ENCODE assay signal across 20 cellular contexts in genomic region chr7:135715673-135716072, GRCh38. TPM values are rescaled to one million over a fixed set of nuclear protein-coding genes. Genes with fewer than 3 reads are reported as not detected.
DNase-seq lines count a peak whose midpoint lies in the region; ATAC-seq and TF ChIP-seq lines count a peak whose summit lies in the region.
"Had no signal": no experiment of that assay in that cellular context is flagged by ENCODE, and none has a peak within 500 bp of the region (broad histone marks: within the 10 kb centered on the region; RNA-seq: fewer than 3 reads in every experiment).

No MANE protein-coding gene starts in this region.

- no peaks in the 10 kb centered on the region for H3K9me2 ChIP-seq in SK-N-SH

- H2BK120ac ChIP-seq in mesendoderm (ENCODE audit: low read depth, low read length), result no peak overlapping the region

- peak overlapping the region; percentile 50 for H2BK5ac ChIP-seq in mesendoderm (ENCODE audit: low read length)

- POLR2A ChIA-PET in SK-N-SH (lab: Yijun Ruan, JAX), result no interaction called here

- WGBS in SK-N-SH (ENCODE audit: low lambda C conversion rate), result 82% methylated on average over 1 of the region's 1 CpG
- WGBS in mesendoderm (ENCODE audit: extremely low coverage, insufficient coverage, low lambda C conversion rate), result no CpG with 5 or more reads among the region's 1 CpG
- 83% methylated on average over 1 of the region's 1 CpG for WGBS in right lobe of liver (ENCODE audit: insufficient coverage, low coverage, low lambda C conversion rate, missing lambda C conversion rate)
- 78 to 85% methylated on average over 1 of the region's 1 CpG for WGBS in tibial nerve, 2 donors

- TF ChIP-seq POLR2A in right lobe of liver (IDR thresholded peaks at IDR 0.05) (no peak), tibial nerve (IDR thresholded peaks at IDR 0.05) (no peak)

- no peak for TF ChIP-seq RAD21 in SK-N-SH (IDR thresholded peaks at IDR 0.05; ENCODE audit: low read length)

- peak overlapping the region; percentile 4 to 80; a peak in 3 of 4 replicates for H3K27ac ChIP-seq in SK-N-SH (ENCODE audit: low read depth in 2 of 2, low read length in 1 of 2)
- no peak overlapping the region for H3K27ac ChIP-seq in mesendoderm (ENCODE audit: low read depth, low read length)
- no peak overlapping the region for H3K27ac ChIP-seq in right lobe of liver
- no peak overlapping the region for H3K27ac ChIP-seq in tibial nerve
- H3K27ac ChIP-seq: 22Rv1, A549, C4-2B had no signal

- H3K4me1 ChIP-seq in SK-N-SH (ENCODE audit: control insufficient read depth in 1 of 2, insufficient read depth in 2 of 2, low read depth in 1 of 2, low read length in 1 of 2), result peaks cover 38 to 53% of the 10 kb centered on the region in 2 experiments
- peaks cover 20% of the 10 kb centered on the region for H3K4me1 ChIP-seq in mesendoderm (ENCODE audit: control insufficient read depth, low read depth, low read length)
- no peaks in the 10 kb centered on the region for H3K4me1 ChIP-seq in right lobe of liver
- H3K4me1 ChIP-seq in tibial nerve, result peaks cover 0 to 6% (median 0%) of the 10 kb centered on the region in 4 donors

- H3K79me2 ChIP-seq in SK-N-SH (ENCODE audit: insufficient read depth) (no peaks in the 10 kb centered on the region), mesendoderm (ENCODE audit: control insufficient read depth, insufficient read depth, low read length) (no peaks in the 10 kb centered on the region)

- H2AFZ ChIP-seq in SK-N-SH (ENCODE audit: low read depth), result no peak overlapping the region
- H2AFZ ChIP-seq: GM23338 had no signal

- H2AK5ac ChIP-seq in mesendoderm (ENCODE audit: low read length), result peak overlapping the region; percentile 45

- H3K56ac ChIP-seq in mesendoderm (ENCODE audit: low read length), result no peak overlapping the region

- no peak overlapping the region for H3K18ac ChIP-seq in mesendoderm (ENCODE audit: low read length)

- H3K4me3 ChIP-seq in SK-N-SH (ENCODE audit: low read depth in 2 of 2, low read length in 1 of 2) (no peak overlapping the region), mesendoderm (ENCODE audit: low read length) (no peak overlapping the region), right lobe of liver (no peak overlapping the region), tibial nerve (no peak overlapping the region)
- H3K4me3 ChIP-seq: A549, GM23338 had no signal

- H3K9ac ChIP-seq in SK-N-SH (no peak overlapping the region), mesendoderm (ENCODE audit: low read length) (no peak overlapping the region)

- ATAC-seq in SK-N-SH treated with all-trans-retinoic acid at 6 μM for 48 hours (no peak), right lobe of liver (no peak)
- ATAC-seq: GM23338, HepG2 had no signal

- DNase-seq in SK-N-SH (no peak), NCI-H69 (lab: John Stamatoyannopoulos, UW) (peak; percentile 28), mesendoderm (no peak), right lobe of liver (no peak), iPS-NIHi11 (ENCODE audit: low spot score) (no peak), tibial nerve (ENCODE audit: low spot score in 2 of 2) (no peak)
- DNase-seq: AML-193; Caco-2; CD4-positive, alpha-beta T cell; DMS79; GF-D8; H7; KG1 had no signal

- CTCF ChIA-PET in SK-N-SH (lab: Yijun Ruan, JAX), result interaction anchor here (11.2 kb wide), 1 partner anchor 42 kb away, joined by 153 read pairs; no protein-coding TSS in a partner anchor

- H3K4ac ChIP-seq in mesendoderm (ENCODE audit: low read depth, low read length), result peak overlapping the region; percentile 50

- no peaks in the 10 kb centered on the region for H3K79me1 ChIP-seq in mesendoderm (ENCODE audit: low read length)

- H3K27me3 ChIP-seq in SK-N-SH (ENCODE audit: insufficient read depth) (no peaks in the 10 kb centered on the region), mesendoderm (ENCODE audit: insufficient read depth, low read length, poor library complexity) (no peaks in the 10 kb centered on the region), right lobe of liver (no peaks in the 10 kb centered on the region), tibial nerve (peaks cover 0 to 4% of the 10 kb centered on the region in 2 donors)

- no peak overlapping the region for H2BK15ac ChIP-seq in mesendoderm (replicated peaks; ENCODE audit: low read depth)

- no peak overlapping the region for H4K5ac ChIP-seq in mesendoderm (ENCODE audit: low read length)

- H3K9me3 ChIP-seq in SK-N-SH (no peaks in the 10 kb centered on the region), right lobe of liver (no peaks in the 10 kb centered on the region), tibial nerve (no peaks in the 10 kb centered on the region)
- H3K9me3 ChIP-seq: A549, Caco-2 had no signal

- TF ChIP-seq CTCF in SK-N-SH (IDR thresholded peaks at IDR 0.05), result no peak
- TF ChIP-seq CTCF in right lobe of liver (IDR thresholded peaks at IDR 0.05), result no peak
- TF ChIP-seq CTCF in tibial nerve (IDR thresholded peaks at IDR 0.05), result no peak

- H4K20me1 ChIP-seq in SK-N-SH (ENCODE audit: insufficient read depth), result no peaks in the 10 kb centered on the region

- peak overlapping the region; percentile 80 for H3K23ac ChIP-seq in mesendoderm (ENCODE audit: low read length)

- H4K8ac ChIP-seq in mesendoderm (ENCODE audit: low read depth, low read length), result no peak overlapping the region

- intact Hi-C loops in right lobe of liver (cut with DNase I), result no loop called here

- peaks cover 36% of the 10 kb centered on the region for H3F3A ChIP-seq in SK-N-SH (replicated peaks; ENCODE audit: insufficient read depth)

- TF ChIP-seq EP300 in SK-N-SH (IDR thresholded peaks at IDR 0.05; ENCODE audit: borderline replicate concordance in 1 of 2, low read depth in 1 of 2, low read length in 1 of 2), result no peak
- TF ChIP-seq EP300 in tibial nerve (IDR thresholded peaks at IDR 0.05), result no peak

- no peak overlapping the region for H3K4me2 ChIP-seq in SK-N-SH
- H3K4me2 ChIP-seq in mesendoderm (ENCODE audit: low read length), result no peak overlapping the region
- H3K4me2 ChIP-seq: GM23338 had no signal

- H3K36me3 ChIP-seq in SK-N-SH (replicated peaks in 1 of 2; ENCODE audit: control insufficient read depth in 1 of 2, insufficient read depth in 2 of 2, low read length in 1 of 2), result no peaks in the 10 kb centered on the region
- H3K36me3 ChIP-seq in mesendoderm (ENCODE audit: control insufficient read depth, insufficient read depth, low read length), result no peaks in the 10 kb centered on the region
- H3K36me3 ChIP-seq in right lobe of liver, result no peaks in the 10 kb centered on the region
- no peaks in the 10 kb centered on the region for H3K36me3 ChIP-seq in tibial nerve

TF ChIP-seq in SK-N-SH, 30 proteins besides CTCF, POLR2A, EP300 and RAD21:
- no peak for TF ChIP-seq EZH2phosphoT487 (IDR thresholded peaks at IDR 0.05; ENCODE audit: borderline replicate concordance, low read depth)
- TF ChIP-seq TEAD4 (IDR thresholded peaks at IDR 0.05; ENCODE audit: borderline replicate concordance, insufficient read depth), result no peak
- no peak for TF ChIP-seq TAF1 (IDR thresholded peaks at IDR 0.05; ENCODE audit: borderline replicate concordance, low read depth, low read length)

TF ChIP-seq in SK-N-SH treated with all-trans-retinoic acid at 6 μM for 48 hours, 23 proteins besides CTCF, POLR2A, EP300 and RAD21 (continues in another document):
- TF ChIP-seq PATZ1 (CRISPR knock-in tag; IDR thresholded peaks at IDR 0.05; ENCODE audit: borderline replicate concordance) (no peak), ISL1 (CRISPR knock-in tag; IDR thresholded peaks at IDR 0.05) (no peak), OSR1 (CRISPR knock-in tag; IDR thresholded peaks at IDR 0.05) (no peak), CREB5 (CRISPR knock-in tag; IDR thresholded peaks at IDR 0.05; ENCODE audit: low read depth) (no peak)

RNA-seq across cellular contexts. Expression of gene SLC13A4, which starts 12.3 kb away (rescaled TPM):
- polyA plus RNA-seq in SK-N-SH (2012; rRNA removed), result 0.23 and 0.30 TPM in 2 replicates
- 0.12 and 0.28 TPM in 2 replicates for polyA plus RNA-seq in SK-N-SH (2012; cell fraction: cytosol; rRNA removed)
- polyA plus RNA-seq in SK-N-SH (2012; cell fraction: nucleus; rRNA removed), result 0.26 TPM in 2 replicates
- polyA plus RNA-seq in mesendoderm (2013, experiment 1 of 2), result 2.7 TPM
- 2.5 TPM for polyA plus RNA-seq in mesendoderm (2013, experiment 2 of 2)
- under 1 TPM in 4 of 6 experiments, not detected in 2; 0.09 to 0.25 (median 0.18) TPM for total RNA-seq in right lobe of liver
- total RNA-seq in tibial nerve, result not detected
- total RNA-seq: Caco-2; CD4-positive, alpha-beta T cell; Daoy; HepG2 had no signal
- polyA plus RNA-seq: A549 had no signal

RNA-seq across cellular contexts. Expression of gene FAM180A, which starts 32.9 kb away (rescaled TPM):
- polyA plus RNA-seq in SK-N-SH (2012; rRNA removed), result 0.08 and 0.10 TPM in 2 replicates
- 0.04 and 0.09 TPM in 2 replicates for polyA plus RNA-seq in SK-N-SH (2012; cell fraction: cytosol; rRNA removed)
- polyA plus RNA-seq in SK-N-SH (2012; cell fraction: nucleus; rRNA removed), result 0.08 and 0.12 TPM in 2 replicates
- not detected for polyA plus RNA-seq in mesendoderm (2013, experiment 1 of 2)
- polyA plus RNA-seq in mesendoderm (2013, experiment 2 of 2), result not detected
- 10 to 100 TPM in 1 of 6 experiments, 1 to 10 TPM in 5; 2.8 to 14.9 (median 6.4) TPM for total RNA-seq in right lobe of liver
- 1 to 10 TPM; 2.1 to 7.7 (median 3.7) TPM for total RNA-seq in tibial nerve
- total RNA-seq: Caco-2; CD4-positive, alpha-beta T cell; Daoy; GM23338; H7; HepG2 had no signal
- polyA plus RNA-seq: A549, GM23338, HepG2 had no signal

RNA-seq across cellular contexts. Expression of gene STMP1, which starts 53.4 kb away (rescaled TPM):
- 26.0 and 30.0 TPM in 2 replicates for polyA plus RNA-seq in SK-N-SH (2012; rRNA removed)
- polyA plus RNA-seq in SK-N-SH (2012; cell fraction: cytosol; rRNA removed), result 36.1 and 52.6 TPM in 2 replicates
- 16.6 and 24.6 TPM in 2 replicates for polyA plus RNA-seq in SK-N-SH (2012; cell fraction: nucleus; rRNA removed)
- 36.7 TPM for polyA plus RNA-seq in mesendoderm (2013, experiment 1 of 2)
- 36.6 TPM for polyA plus RNA-seq in mesendoderm (2013, experiment 2 of 2)
- total RNA-seq in right lobe of liver (10 to 100 TPM in 5 of 6 experiments, 1 to 10 TPM in 1; 8.8 to 20.6 (median 14.6) TPM), tibial nerve (10 to 100 TPM; 17.1 to 23.9 (median 23.3) TPM)

Comparison
In these comparisons a context has a peak if more than half of its experiments do, and no peak if none do; other contexts are left out.
1. H3K27ac ChIP-seq: peak in SK-N-SH (2 of 2); none in mesendoderm (single experiment), right lobe of liver (0 of 3) and tibial nerve (0 of 4).